Comparison of ENCODE assay signal across 20 cellular contexts in genomic region chr14:65117795-65118746, GRCh38. TPM values are rescaled to one million over a fixed set of nuclear protein-coding genes. Genes with fewer than 3 reads are reported as not detected.
A peak's percentile ranks its signal among the peaks of the same experiment; 100 is the strongest.
DNase-seq lines count a peak whose midpoint lies in the region; ATAC-seq, FAIRE-seq and TF ChIP-seq lines count a peak whose summit lies in the region.
"Had no signal": no experiment of that assay in that cellular context is flagged by ENCODE, and none has a peak within 500 bp of the region (broad histone marks: within the 10 kb centered on the region; RNA-seq: fewer than 3 reads in every experiment).

No MANE protein-coding gene starts in this region.

- no peak overlapping the region for H2BK5ac ChIP-seq in neuronal stem cell (ENCODE audit: low read length)

- no peak overlapping the region for H2BK120ac ChIP-seq in neuronal stem cell (ENCODE audit: low read depth, low read length)

- H3K4me2 ChIP-seq in parathyroid adenoma (ENCODE audit: low read length) = peak overlapping the region; percentile 21
- no peak overlapping the region for H3K4me2 ChIP-seq in neuronal stem cell (ENCODE audit: insufficient read depth, low read length, poor library complexity, severe bottlenecking)
- H3K4me2 ChIP-seq: smooth muscle cell had no signal

- no peak overlapping the region for H3K18ac ChIP-seq in neuronal stem cell (ENCODE audit: low read length)

- no peaks in the 10 kb centered on the region for H3K27me3 ChIP-seq in parathyroid adenoma (ENCODE audit: control insufficient read depth, insufficient read depth, low read length)
- no peaks in the 10 kb centered on the region for H3K27me3 ChIP-seq in aorta (ENCODE audit: control insufficient read depth in 1 of 2, insufficient read depth in 2 of 2, low read length in 1 of 2)
- H3K27me3 ChIP-seq in neuronal stem cell (ENCODE audit: control insufficient read depth in 3 of 3, insufficient read depth in 3 of 3, low read depth in 1 of 3, low read length in 3 of 3) = peaks cover 0 to 6% (median 0%) of the 10 kb centered on the region in 3 experiments
- H3K27me3 ChIP-seq: colonic mucosa, stomach had no signal

- 81% methylated on average over 15 of the region's 15 CpGs for WGBS in aorta, 2 donors
- no CpG with 5 or more reads among the region's 15 CpGs for WGBS in neuronal stem cell (ENCODE audit: extremely low coverage in 2 of 2, insufficient read length in 2 of 2, insufficient replicate concordance in 1 of 2), 2 donors

- peak overlapping the region; percentile 33 for H3K27ac ChIP-seq in parathyroid adenoma
- no peak overlapping the region for H3K27ac ChIP-seq in aorta (ENCODE audit: low read depth in 1 of 2, low read length in 2 of 2)
- H3K27ac ChIP-seq in neuronal stem cell (replicated peaks; ENCODE audit: low read length) = no peak overlapping the region
- H3K27ac ChIP-seq: colonic mucosa, stomach, WERI-Rb-1 had no signal

- H3K4me1 ChIP-seq in parathyroid adenoma (no peaks in the 10 kb centered on the region), aorta (ENCODE audit: control insufficient read depth in 1 of 2, insufficient read depth in 2 of 2, low read length in 2 of 2) (no peaks in the 10 kb centered on the region), neuronal stem cell (ENCODE audit: control insufficient read depth in 2 of 2, insufficient read depth in 1 of 2, low read depth in 1 of 2, low read length in 2 of 2) (no peaks in the 10 kb centered on the region)
- H3K4me1 ChIP-seq: colonic mucosa, stomach had no signal

- H4K91ac ChIP-seq in neuronal stem cell (ENCODE audit: low read depth, low read length, poor library complexity) = no peak overlapping the region

- no peak overlapping the region for H3K14ac ChIP-seq in neuronal stem cell (ENCODE audit: low read length)

- H3K9me3 ChIP-seq in parathyroid adenoma (ENCODE audit: control insufficient read depth, low read length) (no peaks in the 10 kb centered on the region), aorta (ENCODE audit: control insufficient read depth, low read length) (no peaks in the 10 kb centered on the region), neuronal stem cell (replicated peaks in 1 of 2; ENCODE audit: control insufficient read depth in 2 of 2, insufficient read depth in 1 of 2, low read depth in 1 of 2, low read length in 2 of 2) (no peaks in the 10 kb centered on the region)
- H3K9me3 ChIP-seq: colonic mucosa, stomach had no signal

- no peak overlapping the region for H2BK12ac ChIP-seq in neuronal stem cell (ENCODE audit: low read length)

- peak overlapping the region; percentile 14 for H2AFZ ChIP-seq in parathyroid adenoma
- no peak overlapping the region for H2AFZ ChIP-seq in neuronal stem cell (ENCODE audit: low read length)

- no peak for FAIRE-seq in GM12892 (lab: Jason Lieb, UNC)

- TF ChIP-seq CTCF in choroid plexus epithelial cell (conservative IDR thresholded peaks at IDR 0.05; ENCODE audit: low read depth, low read length) = no peak
- TF ChIP-seq CTCF in parathyroid adenoma (IDR thresholded peaks at IDR 0.05) = no peak

- H3K9ac ChIP-seq in parathyroid adenoma (no peak overlapping the region), neuronal stem cell (ENCODE audit: low read depth, low read length, poor library complexity) (no peak overlapping the region)

- ATAC-seq in Right ventricle myocardium superior (ENCODE audit: poor library complexity) (peak; percentile 57), HG02763 (IDR thresholded peaks at IDR 0.05; ENCODE audit: unreplicated experiment) (no peak), aorta (ENCODE audit: low FRiP score) (no peak)
- ATAC-seq: activated naive CD4-positive, alpha-beta T cell treated with anti-CD3 and anti-CD28 coated beads, Interleukin-2, amount 50 U/mL, for 72 hours had no signal

- H3K4ac ChIP-seq in neuronal stem cell (ENCODE audit: low read length) = no peak overlapping the region

- no peak overlapping the region for H3K23ac ChIP-seq in neuronal stem cell (ENCODE audit: low read depth, low read length, poor library complexity)

- no peak overlapping the region for H3K4me3 ChIP-seq in choroid plexus epithelial cell (ENCODE audit: low read depth, low read length)
- H3K4me3 ChIP-seq in parathyroid adenoma (ENCODE audit: low read depth, low read length) = no peak overlapping the region
- H3K4me3 ChIP-seq in aorta (ENCODE audit: low read length in 2 of 2) = no peak overlapping the region
- no peak overlapping the region for H3K4me3 ChIP-seq in neuronal stem cell (ENCODE audit: low read length in 2 of 2)
- H3K4me3 ChIP-seq: colonic mucosa, smooth muscle cell, stomach had no signal

- intact Hi-C loops in Right ventricle myocardium superior (cut with DNase I) = no loop called here
- intact Hi-C loops in cardiac septum (cut with DNase I) = no loop called here
- intact Hi-C loops in aorta (cut with DNase I) = no loop called here

- DNase-seq in Right ventricle myocardium superior (no peak), cardiac septum (ENCODE audit: low spot score) (no peak), choroid plexus epithelial cell (ENCODE audit: low read depth) (peak; percentile 19), GM12892 (ENCODE audit: insufficient read length) (no peak), aorta (no peak), neuronal stem cell (ENCODE audit: low spot score) (no peak)
- DNase-seq: activated CD4-positive, alpha-beta memory T cell treated with anti-CD3 and anti-CD28 coated beads, Interleukin-2, amount 10 ng/mL, durations not matched to agents 7 days and 5 days; activated T-cell treated with anti-CD3 and anti-CD28 coated beads, Interleukin-2, amount 50 U/mL, for 48 hours; CD8-positive, alpha-beta memory T cell; colonic mucosa; head of caudate nucleus; NCI-H1417; SIG-M5; stimulated activated CD4-positive, alpha-beta T cell treated with anti-CD3 and anti-CD28 coated beads, Interleukin-4, amount 100 ng/mL, for 1 hour; stomach; WERI-Rb-1 had no signal

- TF ChIP-seq POLR2A in GM12892 (IDR thresholded peaks at IDR 0.05; ENCODE audit: low read depth, low read length) = no peak

- H3K79me1 ChIP-seq in neuronal stem cell (ENCODE audit: low read depth, low read length) = no peaks in the 10 kb centered on the region

- H4K8ac ChIP-seq in neuronal stem cell (ENCODE audit: low read depth, low read length) = no peak overlapping the region

- H3K79me2 ChIP-seq in parathyroid adenoma = no peaks in the 10 kb centered on the region

- H3K36me3 ChIP-seq in parathyroid adenoma (ENCODE audit: control insufficient read depth, insufficient read depth, low read length) (no peaks in the 10 kb centered on the region), aorta (ENCODE audit: control insufficient read depth in 1 of 2, insufficient read depth in 2 of 2, low read length in 1 of 2) (no peaks in the 10 kb centered on the region), neuronal stem cell (replicated peaks in 1 of 2; ENCODE audit: control insufficient read depth in 2 of 2, insufficient read depth in 2 of 2, low read length in 2 of 2) (no peaks in the 10 kb centered on the region)
- H3K36me3 ChIP-seq: colonic mucosa, stomach, WERI-Rb-1 had no signal

- no peak overlapping the region for H2BK15ac ChIP-seq in neuronal stem cell (ENCODE audit: low read length)

- H2AK5ac ChIP-seq in neuronal stem cell (ENCODE audit: low read depth, low read length) = no peak overlapping the region

RNA-seq across cellular contexts. Expression of gene MAX, which starts 15.8 kb away (rescaled TPM):
- total RNA-seq in Right ventricle myocardium superior = 85.2 TPM
- total RNA-seq in cardiac septum = 80.8 TPM
- 44.2 TPM for polyA plus RNA-seq in GM12892 (2012; ENCODE audit: missing spikeins)
- total RNA-seq in aorta = 10 to 100 TPM; 65.6 to 98.0 TPM
- 10 to 100 TPM; 42.6 to 61.7 TPM for polyA plus RNA-seq in aorta
- polyA plus RNA-seq in neuronal stem cell (2013, experiment 1 of 2) = 37.9 TPM
- polyA plus RNA-seq in neuronal stem cell (2013, experiment 2 of 2) = 36.7 TPM
